18 cellular contexts compared by ENCODE assay signal in the genomic region with DNA sequence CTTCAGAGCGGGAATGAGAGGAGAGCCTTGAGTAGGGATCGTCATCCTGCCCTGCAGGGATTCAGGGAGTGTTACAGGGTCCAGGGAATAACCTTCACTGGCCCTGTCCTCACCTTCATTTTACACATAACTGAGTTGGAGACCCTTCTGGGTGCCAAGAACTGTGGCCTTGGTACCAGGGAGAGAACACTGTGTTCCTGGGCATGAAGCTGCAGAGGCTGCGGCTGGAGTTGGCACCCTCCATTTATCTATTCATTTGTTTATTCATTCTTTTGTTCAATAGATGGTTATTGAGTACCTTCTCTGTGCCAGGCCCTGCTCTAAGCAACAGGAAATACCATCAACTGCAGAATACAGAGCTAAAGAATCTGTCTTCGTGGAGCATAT. TPM values are rescaled to one million over a fixed set of nuclear protein-coding genes. Genes with fewer than 3 reads are reported as not detected.
DNase-seq lines count a peak whose midpoint lies in the region; ATAC-seq, FAIRE-seq and TF ChIP-seq lines count a peak whose summit lies in the region.
"Had no signal": no experiment of that assay in that cellular context is flagged by ENCODE, and none has a peak within 500 bp of the region (broad histone marks: within the 10 kb centered on the region; RNA-seq: fewer than 3 reads in every experiment).

No MANE protein-coding gene starts in this region.

- H3K27me3 ChIP-seq in Caco-2 (replicated peaks; ENCODE audit: control insufficient read depth, insufficient read depth, low read length) (no peaks in the 10 kb centered on the region), Panc1 (ENCODE audit: control insufficient read depth, insufficient read depth, low read length) (no peaks in the 10 kb centered on the region), hepatocyte (peaks cover 3% of the 10 kb centered on the region), pancreas (no peaks in the 10 kb centered on the region)
- H3K27me3 ChIP-seq: right atrium auricular region, suprapubic skin had no signal

- no peaks in the 10 kb centered on the region for H3K79me2 ChIP-seq in hepatocyte

- no peaks in the 10 kb centered on the region for H3K9me3 ChIP-seq in Caco-2
- no peaks in the 10 kb centered on the region for H3K9me3 ChIP-seq in Panc1 (ENCODE audit: control insufficient read depth, insufficient read depth, low read depth, low read length)
- no peaks in the 10 kb centered on the region for H3K9me3 ChIP-seq in hepatocyte (ENCODE audit: low read depth)
- no peaks in the 10 kb centered on the region for H3K9me3 ChIP-seq in pancreas
- H3K9me3 ChIP-seq: left ventricle myocardium inferior, right atrium auricular region, suprapubic skin had no signal

- TF ChIP-seq CTCF in Caco-2 (IDR thresholded peaks at IDR 0.05; ENCODE audit: insufficient read depth in 1 of 2, low read depth in 1 of 2, low read length in 1 of 2, severe bottlenecking in 1 of 2, unreplicated experiment in 1 of 2) (no peak), Panc1 (IDR thresholded peaks at IDR 0.05) (no peak), hepatocyte (IDR thresholded peaks at IDR 0.05; ENCODE audit: poor library complexity) (no peak), pancreas (IDR thresholded peaks at IDR 0.05) (no peak)
- TF ChIP-seq CTCF in activated CD8-positive, alpha-beta T cell treated with anti-CD3 and anti-CD28 coated beads for 36 hours (IDR thresholded peaks at IDR 0.05): no peak

- H3K27ac ChIP-seq in Panc1 (ENCODE audit: low read length): peak overlapping the region; percentile 100
- H3K27ac ChIP-seq in hepatocyte: peak overlapping the region; percentile 38
- peak overlapping the region in 3 of 4 donors; percentile 8 to 85 (median 83) for H3K27ac ChIP-seq in pancreas
- H3K27ac ChIP-seq: left ventricle myocardium inferior, right atrium auricular region, suprapubic skin had no signal

- no peak overlapping the region for H3K4me3 ChIP-seq in Caco-2 (ENCODE audit: low read depth, low read length)
- H3K4me3 ChIP-seq in Panc1 (ENCODE audit: low read depth in 2 of 2, low read length in 2 of 2): no peak overlapping the region
- H3K4me3 ChIP-seq in hepatocyte: no peak overlapping the region
- H3K4me3 ChIP-seq in pancreas: no peak overlapping the region
- H3K4me3 ChIP-seq: left ventricle myocardium inferior, right atrium auricular region, suprapubic skin had no signal

- no peak overlapping the region for H3K4me3 Mint-ChIP-seq in Caco-2 (ENCODE audit: unreplicated experiment)
- H3K4me3 Mint-ChIP-seq in activated CD8-positive, alpha-beta T cell treated with anti-CD3 and anti-CD28 coated beads for 36 hours: no peak overlapping the region
- H3K4me3 Mint-ChIP-seq in activated T-cell treated with anti-CD3 and anti-CD28 coated beads, Interleukin-2, amount 50 U/mL, for 4 hours: no peak overlapping the region
- H3K4me3 Mint-ChIP-seq: activated B cell treated with CpG ODN at 0.5 μM for 24 hours; activated T-helper 17 cell treated with anti-CD3 and anti-CD28 coated beads, Interleukin-2, amount 50 U/mL, for 72 hours; H9; T-helper 1 cell treated with Interleukin-12 subunit alpha and Interleukin-12 subunit beta and Interleukin-4 antibody, amounts not matched to agents 30 μg/mL and 1 μg/mL, for 36 hours had no signal

- no peaks in the 10 kb centered on the region for H3K9me2 ChIP-seq in hepatocyte (replicated peaks; ENCODE audit: insufficient read depth)

- no TSS peak for BruUV-seq in Caco-2 (replicated peaks; lab: Mats Ljungman, UMichigan)
- BruUV-seq in Panc1 (replicated peaks; lab: Mats Ljungman, UMichigan): no TSS peak

- H3K27me3 Mint-ChIP-seq in Caco-2 (ENCODE audit: insufficient read depth, unreplicated experiment): no peaks in the 10 kb centered on the region
- H3K27me3 Mint-ChIP-seq in activated CD8-positive, alpha-beta T cell treated with anti-CD3 and anti-CD28 coated beads for 36 hours: peaks cover 10% of the 10 kb centered on the region
- H3K27me3 Mint-ChIP-seq in activated T-cell treated with anti-CD3 and anti-CD28 coated beads, Interleukin-2, amount 50 U/mL, for 4 hours (ENCODE audit: low read depth): peaks cover 30% of the 10 kb centered on the region

- DNase-seq in Caco-2 (no peak), Panc1 (ENCODE audit: low read depth, low spot score) (no peak), hepatocyte (ENCODE audit: low spot score) (no peak), pancreas (peak in 2 of 6 donors; percentile 20 to 29), NCI-H146 (lab: John Stamatoyannopoulos, UW) (no peak)
- no peak for DNase-seq in activated CD8-positive, alpha-beta T cell treated with anti-CD3 and anti-CD28 coated beads for 36 hours
- DNase-seq in activated T-cell treated with anti-CD3 and anti-CD28 coated beads, Interleukin-2, amount 50 U/mL, for 4 hours: no peak
- DNase-seq: activated B cell treated with CpG ODN at 0.5 μM for 24 hours; H9; left ventricle myocardium inferior; NCI-H1694 treated with DMSO at 0.1 percent for 48 hours; NCI-H526 treated with DMSO at 0.1 percent for 48 hours; stimulated activated CD4-positive, alpha-beta T cell treated with anti-CD3 and anti-CD28 coated beads, Interleukin-2, amount 100 ng/mL, for 48 hours had no signal

- H4K20me1 ChIP-seq in hepatocyte (ENCODE audit: insufficient read depth, poor library complexity, severe bottlenecking): no peaks in the 10 kb centered on the region

- no peak for ATAC-seq in Panc1
- ATAC-seq in pancreas: no peak
- no peak for ATAC-seq in activated CD8-positive, alpha-beta T cell treated with anti-CD3 and anti-CD28 coated beads for 36 hours
- no peak for ATAC-seq in activated T-cell treated with anti-CD3 and anti-CD28 coated beads, Interleukin-2, amount 50 U/mL, for 4 hours
- ATAC-seq: activated T-helper 17 cell treated with anti-CD3 and anti-CD28 coated beads, Interleukin-2, amount 50 U/mL, for 72 hours had no signal

- no peaks in the 10 kb centered on the region for H3K36me3 Mint-ChIP-seq in Caco-2 (ENCODE audit: insufficient read depth, unreplicated experiment)
- H3K36me3 Mint-ChIP-seq in activated CD8-positive, alpha-beta T cell treated with anti-CD3 and anti-CD28 coated beads for 36 hours (ENCODE audit: low read depth): no peaks in the 10 kb centered on the region
- no peaks in the 10 kb centered on the region for H3K36me3 Mint-ChIP-seq in activated T-cell treated with anti-CD3 and anti-CD28 coated beads, Interleukin-2, amount 50 U/mL, for 4 hours (ENCODE audit: insufficient read depth)

- no peak overlapping the region for H2AFZ ChIP-seq in hepatocyte

- in situ Hi-C loops in Panc1 (cut with HindIII; ENCODE audit: low pct_unique_long_range_greater_than_20kb, low sequenced_read_pairs): no loop called here

- CTCF ChIA-PET in Caco-2 (lab: Charles Lee): interaction anchor here (0.6 to 2.0 kb wide), 7 partner anchors 13 to 313 kb away, joined by 3 to 7 read pairs (median 4); no protein-coding TSS in a partner anchor
- CTCF ChIA-PET in Panc1 (lab: Charles Lee): no interaction called here
- CTCF ChIA-PET in activated CD8-positive, alpha-beta T cell treated with anti-CD3 and anti-CD28 coated beads for 36 hours (lab: Charles Lee): interaction anchor here (1.8 to 7.2 kb wide), 2 partner anchors 10 to 13 kb away, joined by 7 to 67 read pairs; no protein-coding TSS in a partner anchor

- H3K36me3 ChIP-seq in Caco-2 (ENCODE audit: control insufficient read depth, insufficient read depth, low read length): no peaks in the 10 kb centered on the region
- H3K36me3 ChIP-seq in Panc1 (ENCODE audit: control insufficient read depth, insufficient read depth, low read length): 0 out of 2 replicates have a peak, but pooled peaks cover 3% of the 10 kb centered on the region
- H3K36me3 ChIP-seq in hepatocyte (replicated peaks; ENCODE audit: insufficient read depth, low read depth): no peaks in the 10 kb centered on the region
- no peaks in the 10 kb centered on the region for H3K36me3 ChIP-seq in pancreas
- H3K36me3 ChIP-seq: left ventricle myocardium inferior, right atrium auricular region, suprapubic skin had no signal

- POLR2A ChIA-PET in Caco-2 (lab: Charles Lee) (interaction anchor here (0.8 kb wide), 1 partner anchor 82 kb away, joined by 6 read pairs; no protein-coding TSS in a partner anchor), Panc1 (lab: Charles Lee) (interaction anchor here (0.6 to 0.7 kb wide), 3 partner anchors 23 to 307 kb away, joined by 3 to 5 read pairs (median 3); no protein-coding TSS in a partner anchor)
- POLR2A ChIA-PET in activated CD8-positive, alpha-beta T cell treated with anti-CD3 and anti-CD28 coated beads for 36 hours (lab: Charles Lee): no interaction called here

- no peak for FAIRE-seq in pancreas (lab: Jason Lieb, UNC)

- H3K4me1 ChIP-seq in Caco-2: peaks cover 50% of the 10 kb centered on the region
- peaks cover 86% of the 10 kb centered on the region for H3K4me1 ChIP-seq in Panc1 (ENCODE audit: control insufficient read depth, insufficient read depth, low read length)
- H3K4me1 ChIP-seq in hepatocyte (ENCODE audit: insufficient read depth): peaks cover 50% of the 10 kb centered on the region
- H3K4me1 ChIP-seq in pancreas: peaks cover 36 to 61% (median 40%) of the 10 kb centered on the region in 3 donors

- intact Hi-C loops in Caco-2 (cut with micrococcal nuclease; ENCODE audit: unreplicated experiment) (no loop called here), Panc1 (cut with micrococcal nuclease; ENCODE audit: unreplicated experiment) (no loop called here), pancreas (cut with DNase I) (loop anchor here in 1 of 3 donors (5.0 kb wide), 1 partner anchor 41 kb away; no protein-coding TSS in a partner anchor)
- intact Hi-C loops in activated CD8-positive, alpha-beta T cell treated with anti-CD3 and anti-CD28 coated beads for 36 hours (cut with micrococcal nuclease): no loop called here

- peak overlapping the region; percentile 22 for H3K4me2 ChIP-seq in hepatocyte

- peaks cover 28% of the 10 kb centered on the region for H3K4me1 Mint-ChIP-seq in Caco-2 (ENCODE audit: low read depth, unreplicated experiment)
- H3K4me1 Mint-ChIP-seq in activated CD8-positive, alpha-beta T cell treated with anti-CD3 and anti-CD28 coated beads for 36 hours (ENCODE audit: low read depth): no peaks in the 10 kb centered on the region
- no peaks in the 10 kb centered on the region for H3K4me1 Mint-ChIP-seq in activated T-cell treated with anti-CD3 and anti-CD28 coated beads, Interleukin-2, amount 50 U/mL, for 4 hours (ENCODE audit: low read depth)
- H3K4me1 Mint-ChIP-seq: activated B cell treated with CpG ODN at 0.5 μM for 24 hours; activated T-helper 17 cell treated with anti-CD3 and anti-CD28 coated beads, Interleukin-2, amount 50 U/mL, for 72 hours had no signal

- H3K9me3 Mint-ChIP-seq in Caco-2 (ENCODE audit: unreplicated experiment): no peaks in the 10 kb centered on the region
- H3K9me3 Mint-ChIP-seq in activated CD8-positive, alpha-beta T cell treated with anti-CD3 and anti-CD28 coated beads for 36 hours: no peaks in the 10 kb centered on the region
- no peaks in the 10 kb centered on the region for H3K9me3 Mint-ChIP-seq in activated T-cell treated with anti-CD3 and anti-CD28 coated beads, Interleukin-2, amount 50 U/mL, for 4 hours
- H3K9me3 Mint-ChIP-seq: activated B cell treated with CpG ODN at 0.5 μM for 24 hours; activated T-helper 17 cell treated with anti-CD3 and anti-CD28 coated beads, Interleukin-2, amount 50 U/mL, for 72 hours; H9; T-helper 1 cell treated with Interleukin-12 subunit alpha and Interleukin-12 subunit beta and Interleukin-4 antibody, amounts not matched to agents 30 μg/mL and 1 μg/mL, for 36 hours had no signal

- H3K27ac Mint-ChIP-seq in Caco-2 (ENCODE audit: unreplicated experiment): peak overlapping the region; percentile 10
- no peak overlapping the region for H3K27ac Mint-ChIP-seq in activated CD8-positive, alpha-beta T cell treated with anti-CD3 and anti-CD28 coated beads for 36 hours
- H3K27ac Mint-ChIP-seq: activated B cell treated with CpG ODN at 0.5 μM for 24 hours; activated T-helper 17 cell treated with anti-CD3 and anti-CD28 coated beads, Interleukin-2, amount 50 U/mL, for 72 hours; H9; T-helper 1 cell treated with Interleukin-12 subunit alpha and Interleukin-12 subunit beta and Interleukin-4 antibody, amounts not matched to agents 30 μg/mL and 1 μg/mL, for 36 hours had no signal

- 76% methylated on average over 4 of the region's 4 CpGs for WGBS in hepatocyte (ENCODE audit: low lambda C conversion rate, missing lambda C conversion rate)
- WGBS in pancreas, 2 donors: 45 to 53% methylated on average over 4 of the region's 4 CpGs

RNA-seq across cellular contexts. Expression of gene ABCC3, which starts 6.7 kb away (rescaled TPM):
- total RNA-seq in Caco-2 (2022) (39.3 and 45.6 TPM in 2 replicates), Panc1 (2021; ENCODE audit: unreplicated experiment) (128 TPM), hepatocyte (12.6 and 18.1 TPM in 2 replicates), pancreas (100 to 1,000 TPM in 1 of 6 donors, 10 to 100 TPM in 5; 47.2 to 103 (median 83.4) TPM)
- polyA plus RNA-seq in Panc1 (2012; ENCODE audit: insufficient read length): 188 TPM
- polyA plus RNA-seq in hepatocyte (16.9 and 19.2 TPM in 2 replicates), pancreas (100 to 1,000 TPM; 163 to 209 TPM)
- total RNA-seq in activated CD8-positive, alpha-beta T cell treated with anti-CD3 and anti-CD28 coated beads for 36 hours: not detected
- total RNA-seq in activated T-cell treated with anti-CD3 and anti-CD28 coated beads, Interleukin-2, amount 50 U/mL, for 4 hours: under 1 TPM; 0.26 to 0.63 (median 0.49) TPM
- polyA plus RNA-seq: neural cell had no signal

Comparison
In these comparisons a context has a peak if more than half of its experiments do, and no peak if none do; other contexts are left out.
1. H3K27ac ChIP-seq: peak in every context shown above with its lines; median percentile 100 in Panc1; 83 in pancreas; 38 in hepatocyte.